ENCODE assay signal across 1 cellular context in the genomic region with DNA sequence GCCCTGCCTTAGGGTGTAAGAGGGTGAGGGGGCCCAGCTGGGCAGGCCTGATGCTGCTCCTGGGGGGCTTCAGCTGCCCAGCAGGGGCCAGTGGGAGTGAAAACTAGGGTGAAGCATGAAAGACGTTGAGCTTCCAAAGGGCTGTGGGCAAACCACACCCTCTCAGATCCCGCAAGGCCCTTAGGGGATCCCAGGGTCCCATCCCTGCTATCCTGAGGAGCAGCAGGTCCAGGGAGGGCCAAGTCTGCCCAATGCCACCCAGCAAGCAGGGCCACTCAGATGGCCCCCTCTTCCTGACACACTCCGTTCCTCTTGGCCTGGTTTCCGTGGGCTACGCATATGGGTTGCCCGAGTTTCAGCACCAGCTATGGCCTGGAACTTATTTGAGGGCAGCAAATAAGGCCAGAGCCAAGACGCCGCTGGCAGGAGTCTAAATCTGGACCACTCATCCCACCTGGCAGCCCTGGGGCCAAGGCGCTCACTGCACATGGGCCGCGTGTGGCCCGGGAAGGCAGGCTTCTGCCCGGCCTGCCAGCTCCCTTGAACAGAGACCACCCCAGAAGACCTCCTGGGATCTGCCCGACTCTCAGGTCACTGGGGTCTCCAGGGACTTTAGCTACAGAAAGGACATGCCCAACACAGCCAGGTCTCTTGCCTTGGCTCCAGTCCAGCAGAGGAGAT.
TF ChIP-seq lines count a peak whose summit lies in the region.

No MANE protein-coding gene starts in this region.

TF ChIP-seq in WTC11, 78 proteins besides CTCF, POLR2A, EP300 and RAD21 (continued from another document):
- TF ChIP-seq, protein P1, sequence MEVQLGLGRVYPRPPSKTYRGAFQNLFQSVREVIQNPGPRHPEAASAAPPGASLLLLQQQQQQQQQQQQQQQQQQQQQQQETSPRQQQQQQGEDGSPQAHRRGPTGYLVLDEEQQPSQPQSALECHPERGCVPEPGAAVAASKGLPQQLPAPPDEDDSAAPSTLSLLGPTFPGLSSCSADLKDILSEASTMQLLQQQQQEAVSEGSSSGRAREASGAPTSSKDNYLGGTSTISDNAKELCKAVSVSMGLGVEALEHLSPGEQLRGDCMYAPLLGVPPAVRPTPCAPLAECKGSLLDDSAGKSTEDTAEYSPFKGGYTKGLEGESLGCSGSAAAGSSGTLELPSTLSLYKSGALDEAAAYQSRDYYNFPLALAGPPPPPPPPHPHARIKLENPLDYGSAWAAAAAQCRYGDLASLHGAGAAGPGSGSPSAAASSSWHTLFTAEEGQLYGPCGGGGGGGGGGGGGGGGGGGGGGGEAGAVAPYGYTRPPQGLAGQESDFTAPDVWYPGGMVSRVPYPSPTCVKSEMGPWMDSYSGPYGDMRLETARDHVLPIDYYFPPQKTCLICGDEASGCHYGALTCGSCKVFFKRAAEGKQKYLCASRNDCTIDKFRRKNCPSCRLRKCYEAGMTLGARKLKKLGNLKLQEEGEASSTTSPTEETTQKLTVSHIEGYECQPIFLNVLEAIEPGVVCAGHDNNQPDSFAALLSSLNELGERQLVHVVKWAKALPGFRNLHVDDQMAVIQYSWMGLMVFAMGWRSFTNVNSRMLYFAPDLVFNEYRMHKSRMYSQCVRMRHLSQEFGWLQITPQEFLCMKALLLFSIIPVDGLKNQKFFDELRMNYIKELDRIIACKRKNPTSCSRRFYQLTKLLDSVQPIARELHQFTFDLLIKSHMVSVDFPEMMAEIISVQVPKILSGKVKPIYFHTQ (CRISPR knock-in tag; IDR thresholded peaks at IDR 0.05) = no peak
- TF ChIP-seq, protein P2, sequence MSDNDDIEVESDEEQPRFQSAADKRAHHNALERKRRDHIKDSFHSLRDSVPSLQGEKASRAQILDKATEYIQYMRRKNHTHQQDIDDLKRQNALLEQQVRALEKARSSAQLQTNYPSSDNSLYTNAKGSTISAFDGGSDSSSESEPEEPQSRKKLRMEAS (CRISPR knock-in tag; IDR thresholded peaks at IDR 0.05) = no peak
- TF ChIP-seq ZNF121 (CRISPR knock-in tag; IDR thresholded peaks at IDR 0.05) = no peak
- no peak for TF ChIP-seq GRHL2 (CRISPR knock-in tag; IDR thresholded peaks at IDR 0.05; ENCODE audit: insufficient replicate concordance, severe bottlenecking)
